12 cellular contexts compared by ENCODE assay signal in genomic region chr11:15602779-15603178, GRCh38.
"Had no signal": no experiment of that assay in that cellular context is flagged by ENCODE, and none has a peak within 500 bp of the region (broad histone marks: within the 10 kb centered on the region; RNA-seq: fewer than 3 reads in every experiment).

No MANE protein-coding gene starts in this region.

- H3K4me1 Mint-ChIP-seq: activated CD4-positive, alpha-beta T cell treated with anti-CD3 and anti-CD28 coated beads for 36 hours; stimulated activated naive CD8-positive, alpha-beta T cell treated with anti-CD3 and anti-CD28 coated beads, Interleukin-15, amount 100 ng/mL, for 72 hours had no signal

- DNase-seq: activated CD4-positive, alpha-beta T cell treated with anti-CD3 and anti-CD28 coated beads for 36 hours; activated naive CD4-positive, alpha-beta T cell treated with Interleukin-2 at 50 U/mL for 16 hours; colonic mucosa; effector CD8-positive, alpha-beta T cell; kidney; pancreas; stimulated activated CD4-positive, alpha-beta T cell treated with anti-CD3 and anti-CD28 coated beads, Interleukin-15, amount 100 ng/mL, for 24 hours; stimulated activated CD4-positive, alpha-beta T cell treated with anti-CD3 and anti-CD28 coated beads, Interleukin-4, amount 100 ng/mL, for 24 hours; stimulated activated naive CD8-positive, alpha-beta T cell treated with anti-CD3 and anti-CD28 coated beads, Interleukin-15, amount 100 ng/mL, for 72 hours; upper lobe of right lung had no signal

- H3K9me3 Mint-ChIP-seq: activated T-helper 1 cell treated with anti-CD3 and anti-CD28 coated beads, Interleukin-12 subunit alpha, Interleukin-12 subunit beta, Interleukin-2, Interleukin-4 antibody, amounts not matched to agents 30 ng/mL and 10 ng/mL and 1 ng/mL, durations not matched to agents 14 hours and 24 hours and 36 hours; neural progenitor cell had no signal

- ATAC-seq: activated CD4-positive, alpha-beta T cell treated with anti-CD3 and anti-CD28 coated beads for 36 hours; pancreas; stimulated activated naive CD8-positive, alpha-beta T cell treated with anti-CD3 and anti-CD28 coated beads, Interleukin-15, amount 100 ng/mL, for 72 hours; upper lobe of right lung had no signal

- H3K27ac Mint-ChIP-seq: activated CD4-positive, alpha-beta T cell treated with anti-CD3 and anti-CD28 coated beads for 36 hours; activated T-helper 1 cell treated with anti-CD3 and anti-CD28 coated beads, Interleukin-12 subunit alpha, Interleukin-12 subunit beta, Interleukin-2, Interleukin-4 antibody, amounts not matched to agents 30 ng/mL and 10 ng/mL and 1 ng/mL, durations not matched to agents 14 hours and 24 hours and 36 hours; neural progenitor cell; stimulated activated naive CD8-positive, alpha-beta T cell treated with anti-CD3 and anti-CD28 coated beads, Interleukin-15, amount 100 ng/mL, for 72 hours had no signal

- H3K27me3 Mint-ChIP-seq: stimulated activated naive CD8-positive, alpha-beta T cell treated with anti-CD3 and anti-CD28 coated beads, Interleukin-15, amount 100 ng/mL, for 72 hours had no signal

- H3K4me3 Mint-ChIP-seq: activated CD4-positive, alpha-beta T cell treated with anti-CD3 and anti-CD28 coated beads for 36 hours; activated T-helper 1 cell treated with anti-CD3 and anti-CD28 coated beads, Interleukin-12 subunit alpha, Interleukin-12 subunit beta, Interleukin-2, Interleukin-4 antibody, amounts not matched to agents 30 ng/mL and 10 ng/mL and 1 ng/mL, durations not matched to agents 14 hours and 24 hours and 36 hours; neural progenitor cell; stimulated activated naive CD8-positive, alpha-beta T cell treated with anti-CD3 and anti-CD28 coated beads, Interleukin-15, amount 100 ng/mL, for 72 hours had no signal

- H3K36me3 Mint-ChIP-seq: neural progenitor cell had no signal
